19 cellular contexts compared by ENCODE assay signal in genomic region chr1:153801028-153801625, GRCh38. TPM values are rescaled to one million over a fixed set of nuclear protein-coding genes. Genes with fewer than 3 reads are reported as not detected.
DNase-seq lines count a peak whose midpoint lies in the region; ATAC-seq and TF ChIP-seq lines count a peak whose summit lies in the region.
"Had no signal": no experiment of that assay in that cellular context is flagged by ENCODE, and none has a peak within 500 bp of the region (broad histone marks: within the 10 kb centered on the region; RNA-seq: fewer than 3 reads in every experiment).

No MANE protein-coding gene starts in this region.

- no peaks in the 10 kb centered on the region for H3K9me3 ChIP-seq in T-helper 17 cell (ENCODE audit: control insufficient read depth, low read length, poor library complexity, severe bottlenecking)
- H3K9me3 ChIP-seq: breast epithelium had no signal

- no peaks in the 10 kb centered on the region for H3K9me3 Mint-ChIP-seq in activated naive CD4-positive, alpha-beta T cell treated with anti-CD3 and anti-CD28 coated beads for 36 hours
- no peaks in the 10 kb centered on the region for H3K9me3 Mint-ChIP-seq in progenitor cell of endocrine pancreas (ENCODE audit: low read depth)
- H3K9me3 Mint-ChIP-seq: activated CD4-positive, alpha-beta memory T cell treated with anti-CD3 and anti-CD28 coated beads for 36 hours; H9; T-helper 1 cell treated with Interleukin-12 subunit alpha and Interleukin-12 subunit beta and Interleukin-4 antibody, amounts not matched to agents 30 μg/mL and 1 μg/mL, for 36 hours had no signal

- CTCF ChIA-PET in activated naive CD4-positive, alpha-beta T cell treated with anti-CD3 and anti-CD28 coated beads for 36 hours (lab: Charles Lee) = interaction anchor here (1.1 kb wide), 1 partner anchor 185 kb away, joined by 4 read pairs; the partner anchor contains the start of gene RAB13

- no peaks in the 10 kb centered on the region for H3K27me3 Mint-ChIP-seq in activated naive CD4-positive, alpha-beta T cell treated with anti-CD3 and anti-CD28 coated beads for 36 hours (ENCODE audit: low read depth)
- H3K27me3 Mint-ChIP-seq in T-helper 17 cell = no peaks in the 10 kb centered on the region
- no peaks in the 10 kb centered on the region for H3K27me3 Mint-ChIP-seq in progenitor cell of endocrine pancreas
- H3K27me3 Mint-ChIP-seq: activated CD4-positive, alpha-beta memory T cell treated with anti-CD3 and anti-CD28 coated beads for 36 hours had no signal

- H3K27ac Mint-ChIP-seq in activated naive CD4-positive, alpha-beta T cell treated with anti-CD3 and anti-CD28 coated beads for 36 hours = peak overlapping the region; percentile 64
- H3K27ac Mint-ChIP-seq in T-helper 17 cell (peak overlapping the region; percentile 2), progenitor cell of endocrine pancreas (peak overlapping the region; percentile 37)
- H3K27ac Mint-ChIP-seq: activated CD4-positive, alpha-beta memory T cell treated with anti-CD3 and anti-CD28 coated beads for 36 hours; T-helper 1 cell treated with Interleukin-12 subunit alpha and Interleukin-12 subunit beta and Interleukin-4 antibody, amounts not matched to agents 30 μg/mL and 1 μg/mL, for 36 hours had no signal

- no peak overlapping the region for H3K4me3 Mint-ChIP-seq in activated naive CD4-positive, alpha-beta T cell treated with anti-CD3 and anti-CD28 coated beads for 36 hours
- H3K4me3 Mint-ChIP-seq in T-helper 17 cell (no peak overlapping the region), progenitor cell of endocrine pancreas (ENCODE audit: low read depth) (no peak overlapping the region)
- H3K4me3 Mint-ChIP-seq: activated CD4-positive, alpha-beta memory T cell treated with anti-CD3 and anti-CD28 coated beads for 36 hours; H9; T-helper 1 cell treated with Interleukin-12 subunit alpha and Interleukin-12 subunit beta and Interleukin-4 antibody, amounts not matched to agents 30 μg/mL and 1 μg/mL, for 36 hours had no signal

- DNase-seq in activated naive CD4-positive, alpha-beta T cell treated with anti-CD3 and anti-CD28 coated beads for 36 hours = no peak
- no peak for DNase-seq in activated naive CD4-positive, alpha-beta T cell treated with Interleukin-2 at 50 U/mL for 16 hours
- DNase-seq in T-helper 17 cell (no peak), coronary artery (ENCODE audit: low spot score) (peak; percentile 49), progenitor cell of endocrine pancreas (ENCODE audit: low spot score, unreplicated experiment) (no peak), NAMALWA (ENCODE audit: low spot score) (no peak)
- DNase-seq: activated CD4-positive, alpha-beta memory T cell treated with anti-CD3 and anti-CD28 coated beads for 36 hours; activated T-cell treated with anti-CD3 and anti-CD28 coated beads, Interleukin-2, amount 50 U/mL, for 48 hours; DMS 273 treated with DMSO at 0.1 percent for 48 hours; kidney glomerular epithelial cell; MM.1S; NCI-H146; NCI-H526; WERI-Rb-1 had no signal

- H3K36me3 Mint-ChIP-seq in activated naive CD4-positive, alpha-beta T cell treated with anti-CD3 and anti-CD28 coated beads for 36 hours (ENCODE audit: low read depth) = no peaks in the 10 kb centered on the region
- H3K36me3 Mint-ChIP-seq in T-helper 17 cell (ENCODE audit: low read depth) = no peaks in the 10 kb centered on the region
- peaks cover 3% of the 10 kb centered on the region for H3K36me3 Mint-ChIP-seq in progenitor cell of endocrine pancreas (ENCODE audit: insufficient read depth)

- TF ChIP-seq CTCF in coronary artery (IDR thresholded peaks at IDR 0.05) (no peak), progenitor cell of endocrine pancreas (IDR thresholded peaks at IDR 0.05; ENCODE audit: unreplicated experiment) (no peak)

- peaks cover 23% of the 10 kb centered on the region for H3K4me1 Mint-ChIP-seq in activated naive CD4-positive, alpha-beta T cell treated with anti-CD3 and anti-CD28 coated beads for 36 hours (ENCODE audit: low read depth)
- H3K4me1 Mint-ChIP-seq in T-helper 17 cell (peaks cover 24% of the 10 kb centered on the region), progenitor cell of endocrine pancreas (ENCODE audit: low read depth) (no peaks in the 10 kb centered on the region)

- no peak overlapping the region for H3K27ac ChIP-seq in coronary artery
- H3K27ac ChIP-seq: breast epithelium, WERI-Rb-1 had no signal

- ATAC-seq in T-helper 17 cell (no peak), HG03442 (IDR thresholded peaks at IDR 0.05; ENCODE audit: unreplicated experiment) (no peak), GM18511 (IDR thresholded peaks at IDR 0.05; ENCODE audit: unreplicated experiment) (no peak)

- H3K4me3 ChIP-seq in coronary artery = no peak overlapping the region
- H3K4me3 ChIP-seq: breast epithelium had no signal

- intact Hi-C loops in activated naive CD4-positive, alpha-beta T cell treated with anti-CD3 and anti-CD28 coated beads for 36 hours (cut with micrococcal nuclease) = no loop called here

RNA-seq across cellular contexts. Expression of gene SLC27A3, which starts 25.9 kb away (rescaled TPM):
- 1 to 10 TPM; 2.7 to 4.3 TPM for total RNA-seq in activated naive CD4-positive, alpha-beta T cell treated with anti-CD3 and anti-CD28 coated beads for 36 hours
- total RNA-seq in T-helper 17 cell (10 to 100 TPM in 1 of 2 donors, 1 to 10 TPM in 1; 7.4 to 10.0 TPM), progenitor cell of endocrine pancreas (29.5 and 36.6 TPM in 2 replicates)

Comparison
In these comparisons a context has a peak if more than half of its experiments do, and no peak if none do; other contexts are left out.
1. H3K27ac Mint-ChIP-seq: peak in every context shown above with its lines; median percentile 64 in activated naive CD4-positive, alpha-beta T cell treated with anti-CD3 and anti-CD28 coated beads for 36 hours; 37 in progenitor cell of endocrine pancreas; 2 in T-helper 17 cell.